In genomic region chr6:10837009-10837691, GRCh38 we compare ENCODE assay signal across 9 cellular contexts. TPM values are rescaled to one million over a fixed set of nuclear protein-coding genes. Genes with fewer than 3 reads are reported as not detected.
DNase-seq lines count a peak whose midpoint lies in the region; ATAC-seq and TF ChIP-seq lines count a peak whose summit lies in the region.
"Had no signal": no experiment of that assay in that cellular context is flagged by ENCODE, and none has a peak within 500 bp of the region (broad histone marks: within the 10 kb centered on the region; RNA-seq: fewer than 3 reads in every experiment).

No MANE protein-coding gene starts in this region.

- no peak overlapping the region for H2BK15ac ChIP-seq in mesendoderm (replicated peaks; ENCODE audit: low read depth)

- H3K18ac ChIP-seq in mesendoderm (ENCODE audit: low read length) = no peak overlapping the region

- peak overlapping the region; percentile 74 for H3K4me3 Mint-ChIP-seq in activated naive CD4-positive, alpha-beta T cell treated with anti-CD3 and anti-CD28 coated beads for 36 hours
- H3K4me3 Mint-ChIP-seq in effector memory CD8-positive, alpha-beta T cell = peak overlapping the region; percentile 65 to 75

- H3K27ac Mint-ChIP-seq in activated naive CD4-positive, alpha-beta T cell treated with anti-CD3 and anti-CD28 coated beads for 36 hours = no peak overlapping the region
- peak overlapping the region; percentile 85 to 86 for H3K27ac Mint-ChIP-seq in effector memory CD8-positive, alpha-beta T cell

- H3K4ac ChIP-seq in mesendoderm (ENCODE audit: low read depth, low read length) = no peak overlapping the region

- peak overlapping the region; percentile 64 for H3K9ac ChIP-seq in mesendoderm (ENCODE audit: low read length)

- no peak overlapping the region for H3K27ac ChIP-seq in mesendoderm (ENCODE audit: low read depth, low read length)
- no peak overlapping the region for H3K27ac ChIP-seq in vagina

- no peak overlapping the region for H2AK5ac ChIP-seq in mesendoderm (ENCODE audit: low read length)

- H3K79me2 ChIP-seq in mesendoderm (ENCODE audit: control insufficient read depth, insufficient read depth, low read length) = no peaks in the 10 kb centered on the region

- no peaks in the 10 kb centered on the region for H3K9me3 Mint-ChIP-seq in activated naive CD4-positive, alpha-beta T cell treated with anti-CD3 and anti-CD28 coated beads for 36 hours
- no peaks in the 10 kb centered on the region for H3K9me3 Mint-ChIP-seq in effector memory CD8-positive, alpha-beta T cell

- peaks cover 17% of the 10 kb centered on the region for H3K4me1 Mint-ChIP-seq in activated naive CD4-positive, alpha-beta T cell treated with anti-CD3 and anti-CD28 coated beads for 36 hours (ENCODE audit: low read depth)
- H3K4me1 Mint-ChIP-seq in effector memory CD8-positive, alpha-beta T cell (ENCODE audit: low read depth in 2 of 2) = peaks cover 17% of the 10 kb centered on the region in 2 donors

- no peaks in the 10 kb centered on the region for H3K79me1 ChIP-seq in mesendoderm (ENCODE audit: low read length)

- no peak overlapping the region for H3K23ac ChIP-seq in mesendoderm (ENCODE audit: low read length)

- no CpG with 5 or more reads among the region's 22 CpGs for WGBS in mesendoderm (ENCODE audit: extremely low coverage, insufficient coverage, low lambda C conversion rate)

- CTCF ChIA-PET in activated naive CD4-positive, alpha-beta T cell treated with anti-CD3 and anti-CD28 coated beads for 36 hours (lab: Charles Lee) = interaction anchor here (0.6 kb wide), 2 partner anchors 11 to 314 kb away, joined by 3 to 4 read pairs; no protein-coding TSS in a partner anchor

- TF ChIP-seq POLR2A in vagina (IDR thresholded peaks at IDR 0.05) = no peak

- H3K36me3 ChIP-seq in mesendoderm (ENCODE audit: control insufficient read depth, insufficient read depth, low read length) (no peaks in the 10 kb centered on the region), vagina (no peaks in the 10 kb centered on the region)

- no peak for DNase-seq in activated naive CD4-positive, alpha-beta T cell treated with anti-CD3 and anti-CD28 coated beads for 36 hours
- DNase-seq in activated naive CD4-positive, alpha-beta T cell treated with Interleukin-2 at 50 U/mL for 16 hours = no peak
- DNase-seq in RPMI7951 (ENCODE audit: low read depth) = peak; percentile 29
- peak in 1 of 3 experiments; percentile 3 for DNase-seq in effector memory CD8-positive, alpha-beta T cell
- peak; percentile 46 for DNase-seq in mesendoderm
- no peak for DNase-seq in vagina (ENCODE audit: extremely low spot score in 2 of 2)
- DNase-seq in middle frontal gyrus (ENCODE audit: extremely low spot score, low spot score) = no peak

- peak overlapping the region; percentile 63 for H3K56ac ChIP-seq in mesendoderm (ENCODE audit: low read length)

- no peak overlapping the region for H2BK120ac ChIP-seq in mesendoderm (ENCODE audit: low read depth, low read length)

- peaks cover 2% of the 10 kb centered on the region for H3K27me3 ChIP-seq in mesendoderm (ENCODE audit: insufficient read depth, low read length, poor library complexity)
- no peaks in the 10 kb centered on the region for H3K27me3 ChIP-seq in vagina

- H4K5ac ChIP-seq in mesendoderm (ENCODE audit: low read length) = no peak overlapping the region

- H3K4me3 ChIP-seq in mesendoderm (ENCODE audit: low read length) = peak overlapping the region; percentile 60
- H3K4me3 ChIP-seq in vagina = peak overlapping the region; percentile 54 to 82

- intact Hi-C loops in activated naive CD4-positive, alpha-beta T cell treated with anti-CD3 and anti-CD28 coated beads for 36 hours (cut with micrococcal nuclease) = loop anchor here (5.0 kb wide), 2 partner anchors 625 to 700 kb away; partner anchors contain the start of gene TMEM170B
- intact Hi-C loops in vagina (cut with DNase I) = no loop called here

- H3K9me3 ChIP-seq in vagina = no peaks in the 10 kb centered on the region

- H4K8ac ChIP-seq in mesendoderm (ENCODE audit: low read depth, low read length) = no peak overlapping the region

- H2BK5ac ChIP-seq in mesendoderm (ENCODE audit: low read length) = no peak overlapping the region

- peak overlapping the region; percentile 95 for H3K4me2 ChIP-seq in mesendoderm (ENCODE audit: low read length)

- H3K4me1 ChIP-seq in mesendoderm (ENCODE audit: control insufficient read depth, low read depth, low read length) (no peaks in the 10 kb centered on the region), vagina (peaks cover 17% of the 10 kb centered on the region)

- no peak for TF ChIP-seq CTCF in vagina (IDR thresholded peaks at IDR 0.05)

- peaks cover 46% of the 10 kb centered on the region for H3K27me3 Mint-ChIP-seq in activated naive CD4-positive, alpha-beta T cell treated with anti-CD3 and anti-CD28 coated beads for 36 hours (ENCODE audit: low read depth)
- peaks cover 70 to 76% of the 10 kb centered on the region in 2 donors for H3K27me3 Mint-ChIP-seq in effector memory CD8-positive, alpha-beta T cell

- no peak for ATAC-seq in effector memory CD8-positive, alpha-beta T cell (replicated peaks)
- no peak for ATAC-seq in GM21528 (IDR thresholded peaks at IDR 0.05; ENCODE audit: low FRiP score, unreplicated experiment)

- no peaks in the 10 kb centered on the region for H3K36me3 Mint-ChIP-seq in activated naive CD4-positive, alpha-beta T cell treated with anti-CD3 and anti-CD28 coated beads for 36 hours (ENCODE audit: low read depth)
- H3K36me3 Mint-ChIP-seq in effector memory CD8-positive, alpha-beta T cell (ENCODE audit: insufficient read depth) = peaks cover 10% of the 10 kb centered on the region

RNA-seq across cellular contexts. Expression of gene MAK, which starts 1.2 kb away (rescaled TPM):
- under 1 TPM; 0.12 to 0.14 TPM for total RNA-seq in activated naive CD4-positive, alpha-beta T cell treated with anti-CD3 and anti-CD28 coated beads for 36 hours
- not detected in 2 replicates for total RNA-seq in RPMI7951 (2014; rRNA removed; shearing (Covaris generic))
- 0.11 TPM for polyA plus RNA-seq in mesendoderm (2013, experiment 1 of 2)
- 0.06 TPM for polyA plus RNA-seq in mesendoderm (2013, experiment 2 of 2)
- total RNA-seq in vagina = 0.25 TPM

RNA-seq across cellular contexts. Expression of gene GCM2, which starts 44.7 kb away (rescaled TPM):
- not detected for total RNA-seq in activated naive CD4-positive, alpha-beta T cell treated with anti-CD3 and anti-CD28 coated beads for 36 hours
- not detected in 2 replicates for total RNA-seq in RPMI7951 (2014; rRNA removed; shearing (Covaris generic))
- polyA plus RNA-seq in mesendoderm (2013, experiment 1 of 2) = 0.06 TPM
- 0.06 TPM for polyA plus RNA-seq in mesendoderm (2013, experiment 2 of 2)
- not detected for total RNA-seq in vagina
- total RNA-seq: frontal cortex had no signal

RNA-seq across cellular contexts. Expression of gene SYCP2L, which starts 49.7 kb away (rescaled TPM):
- total RNA-seq in activated naive CD4-positive, alpha-beta T cell treated with anti-CD3 and anti-CD28 coated beads for 36 hours = not detected
- 0.49 and 4.9 TPM in 2 replicates for total RNA-seq in RPMI7951 (2014; rRNA removed; shearing (Covaris generic))
- 3.0 TPM for polyA plus RNA-seq in mesendoderm (2013, experiment 1 of 2)
- 2.8 TPM for polyA plus RNA-seq in mesendoderm (2013, experiment 2 of 2)
- 0.25 TPM for total RNA-seq in vagina

Comparison
In these comparisons a context has a peak if more than half of its experiments do, and no peak if none do; other contexts are left out.
1. DNase-seq: peak in RPMI7951 (single experiment) and mesendoderm (single experiment); none in activated naive CD4-positive, alpha-beta T cell treated with anti-CD3 and anti-CD28 coated beads for 36 hours (single experiment), activated naive CD4-positive, alpha-beta T cell treated with Interleukin-2 at 50 U/mL for 16 hours (single experiment), vagina (0 of 2) and middle frontal gyrus (single experiment).